In the genomic region with DNA sequence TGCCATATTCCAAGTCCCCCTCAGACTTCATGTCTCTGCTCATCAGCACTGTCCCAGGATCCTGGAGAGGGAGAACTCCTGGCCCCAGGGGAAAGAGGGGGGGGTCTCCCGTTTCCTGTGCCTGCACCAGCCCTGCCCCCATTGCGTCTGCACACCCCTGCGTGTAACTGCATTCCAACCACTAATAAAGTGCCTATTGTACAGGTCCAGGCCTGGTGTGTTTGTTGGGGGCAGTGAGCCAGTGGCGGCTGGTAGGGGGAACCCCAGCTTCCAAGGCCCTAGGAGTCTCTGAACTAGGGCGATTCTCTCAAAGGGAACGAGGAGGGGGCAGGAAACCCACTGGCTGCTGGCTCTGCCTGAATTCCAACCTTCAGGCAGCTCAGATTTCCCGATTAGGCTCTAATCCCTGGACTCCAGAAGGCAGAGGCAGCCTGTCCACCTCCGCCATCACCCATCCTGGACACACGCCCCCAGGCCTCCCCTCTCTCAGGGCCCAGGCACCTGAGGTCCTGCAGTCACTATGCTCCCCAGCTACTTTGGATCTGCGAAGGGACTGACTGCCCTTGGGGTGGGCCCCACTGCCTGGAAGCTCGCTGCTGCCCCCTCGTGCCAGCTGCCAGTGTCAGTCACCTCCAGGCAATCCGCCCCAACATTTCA, we compare ENCODE assay signal across 8 cellular contexts. TPM values are rescaled to one million over a fixed set of nuclear protein-coding genes. Genes with fewer than 3 reads are reported as not detected.
DNase-seq lines count a peak whose midpoint lies in the region; ATAC-seq, FAIRE-seq and TF ChIP-seq lines count a peak whose summit lies in the region.

No MANE protein-coding gene starts in this region.

- H3K27me3 Mint-ChIP-seq in T-helper 17 cell: no peaks in the 10 kb centered on the region

- H3K4me1 Mint-ChIP-seq in T-helper 17 cell: peaks cover 27% of the 10 kb centered on the region

- H3K4me3 ChIP-seq in GM06990 (replicated peaks; ENCODE audit: low read depth, low read length) (no peak overlapping the region), adrenal gland (no peak overlapping the region), heart right ventricle (no peak overlapping the region)

- H3K36me3 ChIP-seq in GM06990 (ENCODE audit: control insufficient read depth, insufficient read depth, low read length): peaks cover 12% of the 10 kb centered on the region
- H3K36me3 ChIP-seq in adrenal gland (replicated peaks in 1 of 2): peaks cover 0 to 14% of the 10 kb centered on the region in 2 donors
- H3K36me3 ChIP-seq in heart right ventricle: peaks cover 0 to 44% (median 22%) of the 10 kb centered on the region in 9 donors

- WGBS in adrenal gland, 4 donors: 14 to 18% (median 16%) methylated on average over 10 to 13 of the region's 13 CpGs
- WGBS in heart right ventricle, 2 donors: 10 to 18% methylated on average over 13 of the region's 13 CpGs

- H3K27ac Mint-ChIP-seq in T-helper 17 cell: peak overlapping the region; percentile 68

- intact Hi-C loops in adrenal gland (cut with DNase I): loop anchor here in 1 of 2 donors (5.0 kb wide), 1 partner anchor 62 kb away; no protein-coding TSS in a partner anchor
- intact Hi-C loops in heart right ventricle (cut with DNase I): loop anchor here (1.0 to 5.0 kb wide), 4 partner anchors 53 to 64 kb away; no protein-coding TSS in a partner anchor

- FAIRE-seq in urothelium cell line (lab: Jason Lieb, UNC): no peak

- H3K27ac ChIP-seq in adrenal gland: peak overlapping the region in 1 of 5 donors; percentile 31
- H3K27ac ChIP-seq in heart right ventricle: peak overlapping the region; percentile 27 to 69 (median 58)

- TF ChIP-seq CTCF in GM06990 (IDR thresholded peaks at IDR 0.05; ENCODE audit: insufficient read depth, low read length, poor library complexity, severe bottlenecking) (peak; percentile 94), adrenal gland (IDR thresholded peaks at IDR 0.05) (peak; percentile 62 to 98 (median 95)), heart right ventricle (IDR thresholded peaks at IDR 0.05) (peak; percentile 76 to 94 (median 88))

- peak; percentile 95 for ATAC-seq in T-helper 17 cell
- peak; percentile 78 to 95 (median 91) for ATAC-seq in heart right ventricle
- no peak for ATAC-seq in GM18909 (IDR thresholded peaks at IDR 0.05; ENCODE audit: poor library complexity, unreplicated experiment)

- DNase-seq in GM06990 (ENCODE audit: extremely low read depth, insufficient read length) (peak; percentile 74), NCI-H1105 treated with DMSO at 0.1 percent for 48 hours (lab: John Stamatoyannopoulos, UW) (peak; percentile 65), T-helper 17 cell (peak; percentile 74 to 83 (median 77)), adrenal gland (peak; percentile 79 to 91 (median 88)), heart right ventricle (peak; percentile 89 to 90), pulmonary artery endothelial cell (ENCODE audit: low read depth, low spot score) (peak; percentile 45), urothelium cell line (ENCODE audit: low spot score) (peak; percentile 83)

- no peaks in the 10 kb centered on the region for H3K27me3 ChIP-seq in GM06990 (replicated peaks; ENCODE audit: control insufficient read depth, insufficient read depth, low read length)
- no peaks in the 10 kb centered on the region for H3K27me3 ChIP-seq in adrenal gland
- H3K27me3 ChIP-seq in heart right ventricle: no peaks in the 10 kb centered on the region

- TF ChIP-seq POLR2A in adrenal gland (IDR thresholded peaks at IDR 0.05): no peak

- no peak overlapping the region for H3K4me3 Mint-ChIP-seq in T-helper 17 cell

- H3K4me1 ChIP-seq in adrenal gland (replicated peaks in 1 of 2) (peaks cover 0 to 6% of the 10 kb centered on the region in 2 donors), heart right ventricle (peaks cover 6 to 45% (median 27%) of the 10 kb centered on the region in 9 donors)

- no peaks in the 10 kb centered on the region for H3K9me3 ChIP-seq in T-helper 17 cell (ENCODE audit: control insufficient read depth, low read length, poor library complexity, severe bottlenecking)
- no peaks in the 10 kb centered on the region for H3K9me3 ChIP-seq in adrenal gland (replicated peaks in 1 of 3)
- no peaks in the 10 kb centered on the region for H3K9me3 ChIP-seq in heart right ventricle

- H3K36me3 Mint-ChIP-seq in T-helper 17 cell (ENCODE audit: low read depth): no peaks in the 10 kb centered on the region

RNA-seq across cellular contexts. Expression of a gene that starts 9.7 kb away (rescaled TPM):
- total RNA-seq in T-helper 17 cell (100 to 1,000 TPM; 428 to 456 TPM), adrenal gland (100 to 1,000 TPM in 5 of 8 donors, 10 to 100 TPM in 3; 75.0 to 254 (median 145) TPM), heart right ventricle (100 to 1,000 TPM; 102 to 129 (median 112) TPM), pulmonary artery endothelial cell (148 and 178 TPM in 2 replicates)
- polyA plus RNA-seq in adrenal gland (100 to 1,000 TPM; 192 to 232 (median 219) TPM), heart right ventricle (10 to 100 TPM; 68.1 to 90.3 TPM)

RNA-seq across cellular contexts. Expression of a gene that starts 19.1 kb away (rescaled TPM):
- total RNA-seq in T-helper 17 cell: 100 to 1,000 TPM; 186 to 200 TPM
- total RNA-seq in adrenal gland: 100 to 1,000 TPM in 4 of 8 donors, 10 to 100 TPM in 4; 48.8 to 188 (median 100) TPM
- 10 to 100 TPM; 67.3 to 92.3 (median 68.1) TPM for polyA plus RNA-seq in adrenal gland
- 100 to 1,000 TPM in 4 of 10 donors, 10 to 100 TPM in 6; 82.5 to 114 (median 96.7) TPM for total RNA-seq in heart right ventricle
- 10 to 100 TPM; 56.2 to 65.8 TPM for polyA plus RNA-seq in heart right ventricle
- 27.3 and 31.0 TPM in 2 replicates for total RNA-seq in pulmonary artery endothelial cell

RNA-seq across cellular contexts. Expression of a gene that starts 56.8 kb away (rescaled TPM):
- 10 to 100 TPM; 49.4 to 56.9 TPM for total RNA-seq in T-helper 17 cell
- total RNA-seq in adrenal gland: 10 to 100 TPM; 16.4 to 82.7 (median 44.5) TPM
- polyA plus RNA-seq in adrenal gland: 100 to 1,000 TPM in 2 of 3 donors, 1 to 10 TPM in 1; 8.1 to 466 (median 422) TPM
- 10 to 100 TPM; 24.3 to 33.1 (median 26.5) TPM for total RNA-seq in heart right ventricle
- 10 to 100 TPM; 43.6 to 92.3 TPM for polyA plus RNA-seq in heart right ventricle
- total RNA-seq in pulmonary artery endothelial cell: 34.6 and 42.4 TPM in 2 replicates

RNA-seq across cellular contexts. Expression of a gene that starts 57.4 kb away (rescaled TPM):
- 1 to 10 TPM in 1 of 2 donors, not detected in 1; 2.0 TPM for total RNA-seq in T-helper 17 cell
- under 1 TPM in 2 of 8 donors, not detected in 6; 0.19 to 0.43 TPM for total RNA-seq in adrenal gland
- under 1 TPM in 2 of 3 donors, not detected in 1; 0.10 to 0.97 TPM for polyA plus RNA-seq in adrenal gland
- not detected for total RNA-seq in heart right ventricle
- polyA plus RNA-seq in heart right ventricle: not detected
- total RNA-seq in pulmonary artery endothelial cell: not detected in 2 replicates
